ENCODE assay signal across 8 cellular contexts in the genomic region with DNA sequence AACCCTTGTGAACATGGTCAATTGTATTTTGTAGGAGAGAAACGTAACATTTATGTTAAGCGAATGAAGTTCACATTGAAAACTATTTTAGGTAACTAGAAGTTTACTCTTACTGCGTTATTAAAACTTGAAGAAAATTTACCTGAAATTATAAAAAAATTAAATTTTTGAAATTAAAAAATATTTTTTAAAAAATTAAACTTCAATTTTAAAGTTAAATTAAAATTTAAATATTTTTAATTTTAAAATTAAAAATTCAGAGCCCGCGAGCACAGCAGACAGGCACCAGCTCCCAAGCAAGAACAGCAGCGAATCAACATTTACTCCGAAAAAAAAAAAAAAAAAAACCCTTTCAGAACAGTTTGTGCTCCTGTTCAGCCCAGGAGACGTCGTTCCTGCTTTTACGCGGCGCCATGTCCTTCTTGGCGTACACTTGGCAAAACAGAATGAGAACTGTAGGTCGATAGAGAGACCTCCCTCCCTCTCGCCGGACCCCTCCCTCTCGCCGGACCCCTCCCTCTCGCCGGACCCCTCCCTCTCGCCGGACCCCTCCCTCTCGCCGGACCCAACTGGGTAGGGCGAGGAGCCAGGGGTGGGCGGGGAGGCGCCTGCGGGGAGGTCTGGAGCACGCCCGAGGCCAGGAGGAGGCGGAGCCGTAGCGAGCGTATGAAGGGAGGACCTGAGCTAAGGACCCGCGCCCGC.
DNase-seq lines count a peak whose midpoint lies in the region; ATAC-seq and TF ChIP-seq lines count a peak whose summit lies in the region.

No MANE protein-coding gene starts in this region.

- peak overlapping the region; percentile 61 for H3K4me3 ChIP-seq in GM06990 (replicated peaks; ENCODE audit: low read depth, low read length)
- H3K4me3 ChIP-seq in dorsolateral prefrontal cortex, result peak overlapping the region in 55 of 59 donors; percentile 8 to 60 (median 44)

- ATAC-seq in activated CD4-positive, CD25-positive, alpha-beta regulatory T cell treated with anti-CD3 and anti-CD28 coated beads, Interleukin-2, amount 50 U/mL, for 24 hours, result no peak
- no peak for ATAC-seq in HG02885 (IDR thresholded peaks at IDR 0.05; ENCODE audit: poor library complexity, unreplicated experiment)

- H3K27ac ChIP-seq in dorsolateral prefrontal cortex, result peak overlapping the region in 6 of 59 donors; percentile 14 to 49 (median 39)

- no peaks in the 10 kb centered on the region for H3K36me3 ChIP-seq in GM06990 (ENCODE audit: control insufficient read depth, insufficient read depth, low read length)

- no peak for TF ChIP-seq CTCF in GM06990 (IDR thresholded peaks at IDR 0.05; ENCODE audit: insufficient read depth, low read length, poor library complexity, severe bottlenecking)
- TF ChIP-seq CTCF in dorsolateral prefrontal cortex (IDR thresholded peaks at IDR 0.05 in 54 of 56, conservative IDR thresholded peaks at IDR 0.05 in 2 of 56; ENCODE audit: low read depth in 1 of 56, partially characterized antibody in 56 of 56), result no peak

- peak; percentile 30 for DNase-seq in A172 (ENCODE audit: low spot score)
- peak; percentile 74 for DNase-seq in GM06990 (ENCODE audit: extremely low read depth, insufficient read length)
- DNase-seq in NCI-H526 (lab: John Stamatoyannopoulos, UW), result peak; percentile 32 to 75
- peak in 3 of 10 donors; percentile 23 to 50 (median 49) for DNase-seq in dorsolateral prefrontal cortex
- DNase-seq in mesenteric fat pad (ENCODE audit: low spot score), result peak; percentile 89
- no peak for DNase-seq in pons (ENCODE audit: low spot score)

- no peaks in the 10 kb centered on the region for H3K27me3 ChIP-seq in GM06990 (replicated peaks; ENCODE audit: control insufficient read depth, insufficient read depth, low read length)
- peaks cover 0 to 18% (median 0%) of the 10 kb centered on the region in 45 donors for H3K27me3 ChIP-seq in dorsolateral prefrontal cortex

- intact Hi-C loops in dorsolateral prefrontal cortex (cut with DNase I), result no loop called here
